ENCODE assay signal across 2 cellular contexts in genomic region chr7:92527300-92528187, GRCh38.
TF ChIP-seq lines count a peak whose summit lies in the region.

No MANE protein-coding gene starts in this region.

TF ChIP-seq in HEK293T, 16 proteins besides CTCF, POLR2A, EP300 and RAD21:
- TF ChIP-seq BHLHE40 (IDR thresholded peaks at IDR 0.05; ENCODE audit: borderline replicate concordance) (no peak), LEF1 (IDR thresholded peaks at IDR 0.05; ENCODE audit: borderline replicate concordance) (no peak), NFRKB (IDR thresholded peaks at IDR 0.05) (no peak), TARDBP (IDR thresholded peaks at IDR 0.05) (no peak), ARNT (IDR thresholded peaks at IDR 0.05) (no peak), ELF4 (IDR thresholded peaks at IDR 0.05) (no peak), SP1 (IDR thresholded peaks at IDR 0.05) (no peak), FOXA1 (IDR thresholded peaks at IDR 0.05) (no peak), FOXK2 (IDR thresholded peaks at IDR 0.05) (no peak), CTBP1 (IDR thresholded peaks at IDR 0.05; ENCODE audit: borderline replicate concordance) (no peak), SUZ12 (IDR thresholded peaks at IDR 0.05) (no peak), PKNOX1 (IDR thresholded peaks at IDR 0.05) (peak; percentile 29), FOXM1 (IDR thresholded peaks at IDR 0.05; ENCODE audit: borderline replicate concordance) (no peak), ZNF384 (IDR thresholded peaks at IDR 0.05) (no peak), L3MBTL2 (conservative IDR thresholded peaks at IDR 0.05) (peak; percentile 74)

TF ChIP-seq in GM12878, 131 proteins besides CTCF, POLR2A, EP300 and RAD21:
- TF ChIP-seq MXI1 (IDR thresholded peaks at IDR 0.05; ENCODE audit: low read depth, low read length) (peak; percentile 27; the same call in 1 of the 2 replicates), RUNX3 (IDR thresholded peaks at IDR 0.05; ENCODE audit: low read length) (peak; percentile 89), TAF1 (IDR thresholded peaks at IDR 0.05; ENCODE audit: borderline replicate concordance, low read depth, low read length) (0 out of 2 replicates have a peak, but pooled peaks have one; percentile 26), TCF12 (IDR thresholded peaks at IDR 0.05; ENCODE audit: low read depth, low read length) (peak; percentile 63; the same call in 1 of the 2 replicates), FOXM1 (IDR thresholded peaks at IDR 0.05; ENCODE audit: low read depth, low read length) (peak; percentile 34; the same call in 1 of the 2 replicates), MEF2A (IDR thresholded peaks at IDR 0.05; ENCODE audit: insufficient read depth, low read depth, low read length) (peak; percentile 29; the same call in 1 of the 2 replicates), LARP7 (IDR thresholded peaks at IDR 0.05) (peak; percentile 66; the same call in 1 of the 2 replicates), CREB1 (IDR thresholded peaks at IDR 0.05; ENCODE audit: low read depth) (peak; percentile 59; the same call in 1 of the 2 replicates), SMC3 (IDR thresholded peaks at IDR 0.05; ENCODE audit: borderline replicate concordance, low read length) (no peak), NFIC (IDR thresholded peaks at IDR 0.05; ENCODE audit: low read depth, low read length) (no peak), ESRRA (IDR thresholded peaks at IDR 0.05; ENCODE audit: low read length) (no peak), SIN3A (IDR thresholded peaks at IDR 0.05; ENCODE audit: low read depth, low read length) (peak; percentile 20; the same call in 1 of the 2 replicates), CBX3 (IDR thresholded peaks at IDR 0.05; ENCODE audit: borderline replicate concordance, low read depth) (no peak), YY1 (IDR thresholded peaks at IDR 0.05; ENCODE audit: low read depth, low read length) (0 out of 2 replicates have a peak, but pooled peaks have one; percentile 10), MTA3 (IDR thresholded peaks at IDR 0.05; ENCODE audit: borderline replicate concordance, low read length) (0 out of 2 replicates have a peak, but pooled peaks have one; percentile 57), IKZF1 (conservative IDR thresholded peaks at IDR 0.05) (peak; percentile 12; the same call in 1 of the 2 replicates), ZNF687 (IDR thresholded peaks at IDR 0.05) (0 out of 2 replicates have a peak, but pooled peaks have one; percentile 6), PAX5 (IDR thresholded peaks at IDR 0.05; ENCODE audit: borderline replicate concordance, low read depth, low read length) (0 out of 2 replicates have a peak, but pooled peaks have one; percentile 30), ATF2 (IDR thresholded peaks at IDR 0.05; ENCODE audit: low read length) (peak; percentile 32; the same call in 1 of the 2 replicates), RBBP5 (conservative IDR thresholded peaks at IDR 0.05) (no peak), ZBED1 (IDR thresholded peaks at IDR 0.05; ENCODE audit: borderline replicate concordance) (0 out of 2 replicates have a peak, but pooled peaks have one; percentile 1), POLR2AphosphoS5 (IDR thresholded peaks at IDR 0.05; ENCODE audit: low read length) (peak; percentile 40; the same call in 1 of the 2 replicates), IKZF2 (IDR thresholded peaks at IDR 0.05) (peak; percentile 14 to 33; a peak in 1 of 4 replicates), NRF1 (conservative IDR thresholded peaks at IDR 0.05; ENCODE audit: low read depth, low read length) (no peak)
